33 cellular contexts compared by ENCODE assay signal in genomic region chr15:70314018-70314354, GRCh38.
"Had no signal": no experiment of that assay in that cellular context is flagged by ENCODE, and none has a peak within 500 bp of the region (broad histone marks: within the 10 kb centered on the region; RNA-seq: fewer than 3 reads in every experiment).

No MANE protein-coding gene starts in this region.

- FAIRE-seq: bronchial epithelial cell had no signal

- H3K27ac Mint-ChIP-seq: activated CD4-positive, alpha-beta memory T cell treated with anti-CD3 and anti-CD28 coated beads, Interleukin-2, amount 10 ng/mL, durations not matched to agents 7 days and 5 days; activated CD8-positive, alpha-beta memory T cell treated with anti-CD3 and anti-CD28 coated beads, Interleukin-2, amount 10 ng/mL, durations not matched to agents 7 days and 5 days; activated naive CD4-positive, alpha-beta T cell treated with anti-CD3 and anti-CD28 coated beads, Interleukin-2, amount 10 ng/mL, durations not matched to agents 7 days and 5 days; activated naive CD8-positive, alpha-beta T cell; activated naive CD8-positive, alpha-beta T cell treated with anti-CD3 and anti-CD28 coated beads, Interleukin-2, amount 50 U/mL, for 24 hours; brain had no signal

- H3K27me3 Mint-ChIP-seq: activated naive CD8-positive, alpha-beta T cell had no signal

- DNase-seq: activated CD4-positive, alpha-beta memory T cell treated with anti-CD3 and anti-CD28 coated beads, Interleukin-2, amount 10 ng/mL, durations not matched to agents 7 days and 5 days; activated CD4-positive, alpha-beta T cell treated with anti-CD3 and anti-CD28 coated beads for 1 hour; activated CD4-positive, alpha-beta T cell treated with anti-CD3 and anti-CD28 coated beads for 48 hours; activated CD4-positive, CD25-positive, alpha-beta regulatory T cell; activated CD8-positive, alpha-beta memory T cell treated with anti-CD3 and anti-CD28 coated beads for 24 hours; activated CD8-positive, alpha-beta memory T cell treated with anti-CD3 and anti-CD28 coated beads, Interleukin-2, amount 10 ng/mL, durations not matched to agents 7 days and 5 days; activated CD8-positive, alpha-beta memory T cell treated with anti-CD3 and anti-CD28 coated beads, Interleukin-2, amount 50 U/mL, for 48 hours; activated effector memory CD4-positive, alpha-beta T cell treated with Interleukin-2 at 50 U/mL for 16 hours; activated naive CD4-positive, alpha-beta T cell treated with anti-CD3 and anti-CD28 coated beads, Interleukin-2, amount 10 ng/mL, durations not matched to agents 7 days and 5 days; activated naive CD8-positive, alpha-beta T cell treated with anti-CD3 and anti-CD28 coated beads, Interleukin-2, amount 50 U/mL, for 24 hours; activated T-cell treated with anti-CD3 and anti-CD28 coated beads, Interleukin-2, amount 50 U/mL, for 48 hours; anterior cingulate cortex; central memory CD4-positive, alpha-beta T cell; NCI-H1092 treated with DMSO at 0.1 percent for 48 hours; NCI-H1417; NCI-H146; NCI-H187; NCI-H2029 treated with DMSO at 0.1 percent for 48 hours; NCI-H2107; NCI-H2171; NCI-H510A; NCI-H526; NCI-H748 treated with DMSO at 0.1 percent for 48 hours; PC-9; Right ventricle myocardium superior; SW 1271; T-helper 1 cell; T-helper 2 cell; T-helper 9 cell; WERI-Rb-1 had no signal

- H2AFZ ChIP-seq: PC-9 had no signal

- H3K9me3 Mint-ChIP-seq: activated CD4-positive, alpha-beta memory T cell treated with anti-CD3 and anti-CD28 coated beads, Interleukin-2, amount 10 ng/mL, durations not matched to agents 7 days and 5 days; activated naive CD4-positive, alpha-beta T cell treated with anti-CD3 and anti-CD28 coated beads, Interleukin-2, amount 10 ng/mL, durations not matched to agents 7 days and 5 days; activated naive CD8-positive, alpha-beta T cell treated with anti-CD3 and anti-CD28 coated beads, Interleukin-2, amount 50 U/mL, for 24 hours had no signal

- ATAC-seq: activated CD8-positive, alpha-beta memory T cell treated with anti-CD3 and anti-CD28 coated beads, Interleukin-2, amount 10 ng/mL, durations not matched to agents 7 days and 5 days; activated naive CD8-positive, alpha-beta T cell treated with anti-CD3 and anti-CD28 coated beads, Interleukin-2, amount 50 U/mL, for 24 hours had no signal

- H3K36me3 ChIP-seq: WERI-Rb-1 had no signal

- H3K27ac ChIP-seq: PC-9, WERI-Rb-1 had no signal

- H3K4me1 Mint-ChIP-seq: activated CD4-positive, alpha-beta memory T cell treated with anti-CD3 and anti-CD28 coated beads, Interleukin-2, amount 10 ng/mL, durations not matched to agents 7 days and 5 days; activated CD8-positive, alpha-beta memory T cell treated with anti-CD3 and anti-CD28 coated beads, Interleukin-2, amount 10 ng/mL, durations not matched to agents 7 days and 5 days had no signal

- H3K4me3 Mint-ChIP-seq: activated CD4-positive, alpha-beta memory T cell treated with anti-CD3 and anti-CD28 coated beads, Interleukin-2, amount 10 ng/mL, durations not matched to agents 7 days and 5 days; activated CD8-positive, alpha-beta memory T cell treated with anti-CD3 and anti-CD28 coated beads, Interleukin-2, amount 10 ng/mL, durations not matched to agents 7 days and 5 days; activated naive CD4-positive, alpha-beta T cell treated with anti-CD3 and anti-CD28 coated beads, Interleukin-2, amount 10 ng/mL, durations not matched to agents 7 days and 5 days; activated naive CD8-positive, alpha-beta T cell; activated naive CD8-positive, alpha-beta T cell treated with anti-CD3 and anti-CD28 coated beads, Interleukin-2, amount 50 U/mL, for 24 hours; brain had no signal

- H3K4me2 ChIP-seq: PC-9 had no signal

- H3K4me3 ChIP-seq: PC-9 had no signal

- H3K36me3 Mint-ChIP-seq: activated CD8-positive, alpha-beta memory T cell treated with anti-CD3 and anti-CD28 coated beads, Interleukin-2, amount 10 ng/mL, durations not matched to agents 7 days and 5 days; activated naive CD4-positive, alpha-beta T cell treated with anti-CD3 and anti-CD28 coated beads, Interleukin-2, amount 10 ng/mL, durations not matched to agents 7 days and 5 days; activated naive CD8-positive, alpha-beta T cell; brain had no signal
